7 cellular contexts compared by ENCODE assay signal in the genomic region with DNA sequence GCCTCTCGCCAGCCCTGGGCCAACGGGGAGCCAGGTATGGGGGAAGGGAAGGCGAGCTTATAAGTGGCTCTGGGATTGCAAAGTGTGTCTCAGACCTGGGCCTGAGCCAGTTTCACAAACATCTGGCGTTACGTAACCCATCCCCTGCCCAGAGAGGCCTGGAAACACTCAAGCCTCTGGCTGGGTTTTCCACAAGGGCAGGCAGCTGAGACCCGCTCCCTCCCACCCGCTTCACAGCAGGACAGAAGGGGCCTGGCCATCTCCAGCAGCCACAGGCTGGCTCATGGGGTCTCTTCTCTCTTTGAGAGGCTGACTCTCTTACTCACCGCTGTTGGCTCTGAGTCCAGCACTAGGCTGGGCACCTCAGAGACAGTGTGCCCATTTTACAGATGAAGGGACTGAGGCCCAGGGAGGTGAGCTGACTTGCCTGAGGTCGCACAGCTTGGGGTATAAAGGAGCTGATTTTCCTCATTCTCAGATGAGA. TPM values are rescaled to one million over a fixed set of nuclear protein-coding genes. Genes with fewer than 3 reads are reported as not detected.
A peak's percentile ranks its signal among the peaks of the same experiment; 100 is the strongest.
DNase-seq lines count a peak whose midpoint lies in the region; ATAC-seq and TF ChIP-seq lines count a peak whose summit lies in the region.

No MANE protein-coding gene starts in this region.

- H3K27me3 Mint-ChIP-seq in activated CD8-positive, alpha-beta T cell treated with anti-CD3 and anti-CD28 coated beads, Interleukin-2, amount 10 ng/mL, durations not matched to agents 7 days and 5 days (ENCODE audit: low read depth): peaks cover 4% of the 10 kb centered on the region
- no peaks in the 10 kb centered on the region for H3K27me3 Mint-ChIP-seq in activated T-helper 1 cell treated with anti-CD3 and anti-CD28 coated beads, Interleukin-12 subunit alpha, Interleukin-12 subunit beta, Interleukin-2, Interleukin-4 antibody, amounts not matched to agents 30 ng/mL and 10 ng/mL and 1 ng/mL, durations not matched to agents 14 hours and 24 hours and 36 hours (ENCODE audit: insufficient read depth)

- H3K27ac ChIP-seq in left ventricle myocardium inferior (replicated peaks): peak overlapping the region; percentile 70

- intact Hi-C loops in left ventricle myocardium inferior (cut with micrococcal nuclease): no loop called here
- intact Hi-C loops in activated T-helper 1 cell treated with anti-CD3 and anti-CD28 coated beads, Interleukin-12 subunit alpha, Interleukin-12 subunit beta, Interleukin-2, Interleukin-4 antibody, amounts not matched to agents 30 ng/mL and 10 ng/mL and 1 ng/mL, durations not matched to agents 14 hours and 24 hours and 36 hours (cut with micrococcal nuclease): loop anchor here (10.0 kb wide), 1 partner anchor 207 kb away; no protein-coding TSS in a partner anchor

- H3K27me3 ChIP-seq in left ventricle myocardium inferior (ENCODE audit: low read depth): no peaks in the 10 kb centered on the region

- no peak overlapping the region for H3K4me3 Mint-ChIP-seq in activated CD8-positive, alpha-beta T cell treated with anti-CD3 and anti-CD28 coated beads, Interleukin-2, amount 10 ng/mL, durations not matched to agents 7 days and 5 days
- no peak overlapping the region for H3K4me3 Mint-ChIP-seq in activated T-helper 1 cell treated with anti-CD3 and anti-CD28 coated beads, Interleukin-12 subunit alpha, Interleukin-12 subunit beta, Interleukin-2, Interleukin-4 antibody, amounts not matched to agents 30 ng/mL and 10 ng/mL and 1 ng/mL, durations not matched to agents 14 hours and 24 hours and 36 hours

- peaks cover 21% of the 10 kb centered on the region for H3K4me1 Mint-ChIP-seq in activated CD8-positive, alpha-beta T cell treated with anti-CD3 and anti-CD28 coated beads, Interleukin-2, amount 10 ng/mL, durations not matched to agents 7 days and 5 days (ENCODE audit: low read depth)
- peaks cover 19% of the 10 kb centered on the region for H3K4me1 Mint-ChIP-seq in activated T-helper 1 cell treated with anti-CD3 and anti-CD28 coated beads, Interleukin-12 subunit alpha, Interleukin-12 subunit beta, Interleukin-2, Interleukin-4 antibody, amounts not matched to agents 30 ng/mL and 10 ng/mL and 1 ng/mL, durations not matched to agents 14 hours and 24 hours and 36 hours (ENCODE audit: low read depth)

- no peaks in the 10 kb centered on the region for H3K9me3 Mint-ChIP-seq in activated CD8-positive, alpha-beta T cell treated with anti-CD3 and anti-CD28 coated beads, Interleukin-2, amount 10 ng/mL, durations not matched to agents 7 days and 5 days (ENCODE audit: insufficient read depth)
- no peaks in the 10 kb centered on the region for H3K9me3 Mint-ChIP-seq in activated T-helper 1 cell treated with anti-CD3 and anti-CD28 coated beads, Interleukin-12 subunit alpha, Interleukin-12 subunit beta, Interleukin-2, Interleukin-4 antibody, amounts not matched to agents 30 ng/mL and 10 ng/mL and 1 ng/mL, durations not matched to agents 14 hours and 24 hours and 36 hours

- H3K4me1 ChIP-seq in left ventricle myocardium inferior: peaks cover 50% of the 10 kb centered on the region

- POLR2A ChIA-PET in activated CD8-positive, alpha-beta T cell treated with anti-CD3 and anti-CD28 coated beads, Interleukin-2, amount 10 ng/mL, durations not matched to agents 7 days and 5 days (lab: Charles Lee): interaction anchor here (0.8 kb wide), 1 partner anchor 8 kb away, joined by 3 read pairs; no protein-coding TSS in a partner anchor

- H3K4me3 ChIP-seq in left ventricle myocardium inferior: no peak overlapping the region

- CTCF ChIA-PET in activated CD8-positive, alpha-beta T cell treated with anti-CD3 and anti-CD28 coated beads, Interleukin-2, amount 10 ng/mL, durations not matched to agents 7 days and 5 days (lab: Charles Lee): interaction anchor here (1.1 kb wide), 1 partner anchor 11 kb away, joined by 4 read pairs; no protein-coding TSS in a partner anchor

- peak; percentile 44 for ATAC-seq in SK-N-SH treated with all-trans-retinoic acid at 6 μM for 48 hours
- ATAC-seq in activated CD8-positive, alpha-beta T cell treated with anti-CD3 and anti-CD28 coated beads, Interleukin-2, amount 10 ng/mL, durations not matched to agents 7 days and 5 days: no peak

- H3K27ac Mint-ChIP-seq in activated CD8-positive, alpha-beta T cell treated with anti-CD3 and anti-CD28 coated beads, Interleukin-2, amount 10 ng/mL, durations not matched to agents 7 days and 5 days: no peak overlapping the region
- H3K27ac Mint-ChIP-seq in activated T-helper 1 cell treated with anti-CD3 and anti-CD28 coated beads, Interleukin-12 subunit alpha, Interleukin-12 subunit beta, Interleukin-2, Interleukin-4 antibody, amounts not matched to agents 30 ng/mL and 10 ng/mL and 1 ng/mL, durations not matched to agents 14 hours and 24 hours and 36 hours: no peak overlapping the region

- H3K36me3 ChIP-seq in left ventricle myocardium inferior: no peaks in the 10 kb centered on the region

- H3K36me3 Mint-ChIP-seq in activated CD8-positive, alpha-beta T cell treated with anti-CD3 and anti-CD28 coated beads, Interleukin-2, amount 10 ng/mL, durations not matched to agents 7 days and 5 days (ENCODE audit: low read depth): peaks cover 11% of the 10 kb centered on the region
- H3K36me3 Mint-ChIP-seq in activated T-helper 1 cell treated with anti-CD3 and anti-CD28 coated beads, Interleukin-12 subunit alpha, Interleukin-12 subunit beta, Interleukin-2, Interleukin-4 antibody, amounts not matched to agents 30 ng/mL and 10 ng/mL and 1 ng/mL, durations not matched to agents 14 hours and 24 hours and 36 hours (ENCODE audit: low read depth): peaks cover 3% of the 10 kb centered on the region

- no peak for TF ChIP-seq CTCF in left ventricle myocardium inferior (IDR thresholded peaks at IDR 0.05; ENCODE audit: borderline replicate concordance)

- DNase-seq in LHCN-M2 (ENCODE audit: low read depth): peak; percentile 73
- DNase-seq in left ventricle myocardium inferior: peak; percentile 89
- peak; percentile 85 for DNase-seq in stromal cell of bone marrow (ENCODE audit: low read depth)
- DNase-seq in activated CD8-positive, alpha-beta T cell treated with anti-CD3 and anti-CD28 coated beads, Interleukin-2, amount 10 ng/mL, durations not matched to agents 7 days and 5 days: no peak
- no peak for DNase-seq in NK-92 treated with Interleukin-12 subunit alpha and Interleukin-12 subunit beta, amount 100 ng/mL, for 24 hours (lab: John Stamatoyannopoulos, UW)
- no peak for DNase-seq in activated T-helper 1 cell treated with anti-CD3 and anti-CD28 coated beads, Interleukin-12 subunit alpha, Interleukin-12 subunit beta, Interleukin-2, Interleukin-4 antibody, amounts not matched to agents 30 ng/mL and 10 ng/mL and 1 ng/mL, durations not matched to agents 14 hours and 24 hours and 36 hours (ENCODE audit: low spot score)

- H3K9me3 ChIP-seq in left ventricle myocardium inferior (replicated peaks): no peaks in the 10 kb centered on the region

TF ChIP-seq in SK-N-SH treated with all-trans-retinoic acid at 6 μM for 48 hours, 23 proteins besides CTCF, POLR2A, EP300 and RAD21 (continues in another document):
- TF ChIP-seq ISL1 (CRISPR knock-in tag; IDR thresholded peaks at IDR 0.05): no peak
- TF ChIP-seq, protein P1, sequence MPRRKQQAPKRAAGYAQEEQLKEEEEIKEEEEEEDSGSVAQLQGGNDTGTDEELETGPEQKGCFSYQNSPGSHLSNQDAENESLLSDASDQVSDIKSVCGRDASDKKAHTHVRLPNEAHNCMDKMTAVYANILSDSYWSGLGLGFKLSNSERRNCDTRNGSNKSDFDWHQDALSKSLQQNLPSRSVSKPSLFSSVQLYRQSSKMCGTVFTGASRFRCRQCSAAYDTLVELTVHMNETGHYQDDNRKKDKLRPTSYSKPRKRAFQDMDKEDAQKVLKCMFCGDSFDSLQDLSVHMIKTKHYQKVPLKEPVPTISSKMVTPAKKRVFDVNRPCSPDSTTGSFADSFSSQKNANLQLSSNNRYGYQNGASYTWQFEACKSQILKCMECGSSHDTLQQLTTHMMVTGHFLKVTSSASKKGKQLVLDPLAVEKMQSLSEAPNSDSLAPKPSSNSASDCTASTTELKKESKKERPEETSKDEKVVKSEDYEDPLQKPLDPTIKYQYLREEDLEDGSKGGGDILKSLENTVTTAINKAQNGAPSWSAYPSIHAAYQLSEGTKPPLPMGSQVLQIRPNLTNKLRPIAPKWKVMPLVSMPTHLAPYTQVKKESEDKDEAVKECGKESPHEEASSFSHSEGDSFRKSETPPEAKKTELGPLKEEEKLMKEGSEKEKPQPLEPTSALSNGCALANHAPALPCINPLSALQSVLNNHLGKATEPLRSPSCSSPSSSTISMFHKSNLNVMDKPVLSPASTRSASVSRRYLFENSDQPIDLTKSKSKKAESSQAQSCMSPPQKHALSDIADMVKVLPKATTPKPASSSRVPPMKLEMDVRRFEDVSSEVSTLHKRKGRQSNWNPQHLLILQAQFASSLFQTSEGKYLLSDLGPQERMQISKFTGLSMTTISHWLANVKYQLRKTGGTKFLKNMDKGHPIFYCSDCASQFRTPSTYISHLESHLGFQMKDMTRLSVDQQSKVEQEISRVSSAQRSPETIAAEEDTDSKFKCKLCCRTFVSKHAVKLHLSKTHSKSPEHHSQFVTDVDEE (CRISPR knock-in tag; IDR thresholded peaks at IDR 0.05): peak; percentile 82
- TF ChIP-seq TCF4 (CRISPR knock-in tag; IDR thresholded peaks at IDR 0.05; ENCODE audit: borderline replicate concordance): peak; percentile 95
- TF ChIP-seq GLIS3 (CRISPR knock-in tag; IDR thresholded peaks at IDR 0.05): no peak
- 0 out of 2 replicates have a peak, but pooled peaks have one; percentile 26 for TF ChIP-seq ZNF565 (CRISPR knock-in tag; conservative IDR thresholded peaks at IDR 0.05; ENCODE audit: low read depth)
- TF ChIP-seq ZNF70 (CRISPR knock-in tag; IDR thresholded peaks at IDR 0.05): no peak
- no peak for TF ChIP-seq ZFP30 (CRISPR knock-in tag; IDR thresholded peaks at IDR 0.05)
- no peak for TF ChIP-seq ZNF8 (CRISPR knock-in tag; IDR thresholded peaks at IDR 0.05)

RNA-seq across cellular contexts. Expression of a gene that starts 44.5 kb away (rescaled TPM):
- total RNA-seq in LHCN-M2 (2014; rRNA removed) (128 and 137 TPM in 2 replicates), left ventricle myocardium inferior (86.5 TPM)
- polyA plus RNA-seq in LHCN-M2 (2012): 85.7 TPM
- total RNA-seq in activated CD8-positive, alpha-beta T cell treated with anti-CD3 and anti-CD28 coated beads, Interleukin-2, amount 10 ng/mL, durations not matched to agents 7 days and 5 days: 10 to 100 TPM; 45.2 to 45.8 TPM
- total RNA-seq in activated T-helper 1 cell treated with anti-CD3 and anti-CD28 coated beads, Interleukin-12 subunit alpha, Interleukin-12 subunit beta, Interleukin-2, Interleukin-4 antibody, amounts not matched to agents 30 ng/mL and 10 ng/mL and 1 ng/mL, durations not matched to agents 14 hours and 24 hours and 36 hours: 32.7 and 32.9 TPM in 2 replicates

RNA-seq across cellular contexts. Expression of a gene that starts 55.2 kb away (rescaled TPM):
- 45.1 and 53.9 TPM in 2 replicates for total RNA-seq in LHCN-M2 (2014; rRNA removed)
- 24.6 TPM for polyA plus RNA-seq in LHCN-M2 (2012)
- total RNA-seq in left ventricle myocardium inferior: 12.8 TPM
- total RNA-seq in activated CD8-positive, alpha-beta T cell treated with anti-CD3 and anti-CD28 coated beads, Interleukin-2, amount 10 ng/mL, durations not matched to agents 7 days and 5 days: 10 to 100 TPM; 42.6 to 45.3 TPM
- 67.8 and 70.0 TPM in 2 replicates for total RNA-seq in activated T-helper 1 cell treated with anti-CD3 and anti-CD28 coated beads, Interleukin-12 subunit alpha, Interleukin-12 subunit beta, Interleukin-2, Interleukin-4 antibody, amounts not matched to agents 30 ng/mL and 10 ng/mL and 1 ng/mL, durations not matched to agents 14 hours and 24 hours and 36 hours

Comparison
In these comparisons a context has a peak if more than half of its experiments do, and no peak if none do; other contexts are left out.
1. DNase-seq: peak in LHCN-M2 (single experiment), left ventricle myocardium inferior (single experiment) and stromal cell of bone marrow (single experiment); none in activated CD8-positive, alpha-beta T cell treated with anti-CD3 and anti-CD28 coated beads, Interleukin-2, amount 10 ng/mL, durations not matched to agents 7 days and 5 days (single experiment), NK-92 treated with Interleukin-12 subunit alpha and Interleukin-12 subunit beta, amount 100 ng/mL, for 24 hours (single experiment) and activated T-helper 1 cell treated with anti-CD3 and anti-CD28 coated beads, Interleukin-12 subunit alpha, Interleukin-12 subunit beta, Interleukin-2, Interleukin-4 antibody, amounts not matched to agents 30 ng/mL and 10 ng/mL and 1 ng/mL, durations not matched to agents 14 hours and 24 hours and 36 hours (single experiment).